In genomic region chr22:20517422-20517821, GRCh38 we compare ENCODE assay signal across 10 cellular contexts. TPM values are rescaled to one million over a fixed set of nuclear protein-coding genes. Genes with fewer than 3 reads are reported as not detected.
DNase-seq lines count a peak whose midpoint lies in the region; ATAC-seq and TF ChIP-seq lines count a peak whose summit lies in the region.
"Had no signal": no experiment of that assay in that cellular context is flagged by ENCODE, and none has a peak within 500 bp of the region (broad histone marks: within the 10 kb centered on the region; RNA-seq: fewer than 3 reads in every experiment).

No MANE protein-coding gene starts in this region.

- intact Hi-C loops in prostate gland (cut with DNase I): no loop called here

- H3K9ac ChIP-seq in smooth muscle cell (ENCODE audit: low read depth): no peak overlapping the region

- no peak for DNase-seq in activated T-cell treated with anti-CD3 and anti-CD28 coated beads, Interleukin-2, amount 50 U/mL, for 72 hours
- DNase-seq in activated T-cell treated with anti-CD3 and anti-CD28 coated beads, Interleukin-2, amount 50 U/mL, for 4 hours: no peak
- DNase-seq in smooth muscle cell (lab: John Stamatoyannopoulos, UW; ENCODE audit: unreplicated experiment) (no peak), prostate gland (ENCODE audit: low spot score) (no peak), kidney glomerular epithelial cell (lab: John Stamatoyannopoulos, UW) (no peak), NCI-H146 treated with DMSO at 0.1 percent for 48 hours (lab: John Stamatoyannopoulos, UW; ENCODE audit: unreplicated experiment) (no peak)
- DNase-seq: NCI-H2227 treated with DMSO at 0.1 percent for 48 hours had no signal

- TF ChIP-seq CTCF in smooth muscle cell (IDR thresholded peaks at IDR 0.05; ENCODE audit: borderline replicate concordance, insufficient read depth, poor library complexity, severe bottlenecking) (no peak), prostate gland (IDR thresholded peaks at IDR 0.05) (no peak)

- H3K36me3 ChIP-seq in smooth muscle cell (ENCODE audit: low read depth) (no peaks in the 10 kb centered on the region), prostate gland (no peaks in the 10 kb centered on the region)

- no peaks in the 10 kb centered on the region for H3K9me3 Mint-ChIP-seq in activated T-cell treated with anti-CD3 and anti-CD28 coated beads, Interleukin-2, amount 50 U/mL, for 72 hours
- H3K9me3 Mint-ChIP-seq in activated T-cell treated with anti-CD3 and anti-CD28 coated beads, Interleukin-2, amount 50 U/mL, for 4 hours: no peaks in the 10 kb centered on the region
- no peaks in the 10 kb centered on the region for H3K9me3 Mint-ChIP-seq in activated T-helper 17 cell treated with anti-CD3 and anti-CD28 coated beads, Interleukin-2, amount 50 U/mL, for 72 hours

- WGBS in smooth muscle cell (ENCODE audit: low lambda C conversion rate): 78% methylated on average over 4 of the region's 4 CpGs
- 34% methylated on average over 4 of the region's 4 CpGs for WGBS in prostate gland

- peak overlapping the region; percentile 52 for H3K27ac Mint-ChIP-seq in activated T-cell treated with anti-CD3 and anti-CD28 coated beads, Interleukin-2, amount 50 U/mL, for 72 hours
- H3K27ac Mint-ChIP-seq in activated T-helper 17 cell treated with anti-CD3 and anti-CD28 coated beads, Interleukin-2, amount 50 U/mL, for 72 hours: peak overlapping the region; percentile 52

- no peak overlapping the region for H2AFZ ChIP-seq in smooth muscle cell (ENCODE audit: low read depth)

- ATAC-seq in activated T-cell treated with anti-CD3 and anti-CD28 coated beads, Interleukin-2, amount 50 U/mL, for 72 hours (replicated peaks in 1 of 2): peak in 1 of 2 donors; percentile 28
- no peak for ATAC-seq in activated T-cell treated with anti-CD3 and anti-CD28 coated beads, Interleukin-2, amount 50 U/mL, for 4 hours
- ATAC-seq in activated T-helper 17 cell treated with anti-CD3 and anti-CD28 coated beads, Interleukin-2, amount 50 U/mL, for 72 hours (replicated peaks): no peak
- peak; percentile 9 for ATAC-seq in esophagus mucosa

- H3F3A ChIP-seq in smooth muscle cell (ENCODE audit: low read depth): peaks cover 27% of the 10 kb centered on the region

- peaks cover 98% of the 10 kb centered on the region for H4K20me1 ChIP-seq in smooth muscle cell (ENCODE audit: low read depth)

- no peaks in the 10 kb centered on the region for H3K4me1 ChIP-seq in smooth muscle cell (ENCODE audit: low read depth)
- no peaks in the 10 kb centered on the region for H3K4me1 ChIP-seq in prostate gland (replicated peaks)

- H3K4me3 ChIP-seq in smooth muscle cell (no peak overlapping the region), prostate gland (no peak overlapping the region)
- H3K4me3 ChIP-seq: coronary artery had no signal

- no peak for TF ChIP-seq POLR2A in prostate gland (IDR thresholded peaks at IDR 0.05)

- H3K79me2 ChIP-seq in smooth muscle cell (ENCODE audit: low read depth): peaks cover 98% of the 10 kb centered on the region

- H3K36me3 Mint-ChIP-seq in activated T-cell treated with anti-CD3 and anti-CD28 coated beads, Interleukin-2, amount 50 U/mL, for 72 hours (ENCODE audit: insufficient read depth in 2 of 2): peaks cover 6 to 17% of the 10 kb centered on the region in 2 donors
- peaks cover 25% of the 10 kb centered on the region for H3K36me3 Mint-ChIP-seq in activated T-cell treated with anti-CD3 and anti-CD28 coated beads, Interleukin-2, amount 50 U/mL, for 4 hours (ENCODE audit: insufficient read depth)
- peaks cover 83% of the 10 kb centered on the region for H3K36me3 Mint-ChIP-seq in activated T-helper 17 cell treated with anti-CD3 and anti-CD28 coated beads, Interleukin-2, amount 50 U/mL, for 72 hours (ENCODE audit: low read depth)

- H3K4me3 Mint-ChIP-seq in activated T-cell treated with anti-CD3 and anti-CD28 coated beads, Interleukin-2, amount 50 U/mL, for 72 hours: peak overlapping the region; percentile 66 to 71
- no peak overlapping the region for H3K4me3 Mint-ChIP-seq in activated T-cell treated with anti-CD3 and anti-CD28 coated beads, Interleukin-2, amount 50 U/mL, for 4 hours
- peak overlapping the region; percentile 39 for H3K4me3 Mint-ChIP-seq in activated T-helper 17 cell treated with anti-CD3 and anti-CD28 coated beads, Interleukin-2, amount 50 U/mL, for 72 hours

- H3K27me3 Mint-ChIP-seq in activated T-cell treated with anti-CD3 and anti-CD28 coated beads, Interleukin-2, amount 50 U/mL, for 72 hours (ENCODE audit: low read depth): no peaks in the 10 kb centered on the region
- H3K27me3 Mint-ChIP-seq in activated T-cell treated with anti-CD3 and anti-CD28 coated beads, Interleukin-2, amount 50 U/mL, for 4 hours (ENCODE audit: low read depth): no peaks in the 10 kb centered on the region
- H3K27me3 Mint-ChIP-seq in activated T-helper 17 cell treated with anti-CD3 and anti-CD28 coated beads, Interleukin-2, amount 50 U/mL, for 72 hours: no peaks in the 10 kb centered on the region

- H3K27ac ChIP-seq in smooth muscle cell (ENCODE audit: low read depth): peak overlapping the region; percentile 59
- no peak overlapping the region for H3K27ac ChIP-seq in prostate gland

- H3K4me1 Mint-ChIP-seq in activated T-cell treated with anti-CD3 and anti-CD28 coated beads, Interleukin-2, amount 50 U/mL, for 72 hours (ENCODE audit: low read depth): peaks cover 83% of the 10 kb centered on the region
- peaks cover 74% of the 10 kb centered on the region for H3K4me1 Mint-ChIP-seq in activated T-cell treated with anti-CD3 and anti-CD28 coated beads, Interleukin-2, amount 50 U/mL, for 4 hours (ENCODE audit: low read depth)
- peaks cover 41% of the 10 kb centered on the region for H3K4me1 Mint-ChIP-seq in activated T-helper 17 cell treated with anti-CD3 and anti-CD28 coated beads, Interleukin-2, amount 50 U/mL, for 72 hours

- H3K9me3 ChIP-seq in smooth muscle cell (replicated peaks; ENCODE audit: low read depth) (no peaks in the 10 kb centered on the region), prostate gland (no peaks in the 10 kb centered on the region)

- no peak overlapping the region for H3K4me2 ChIP-seq in smooth muscle cell

- H3K27me3 ChIP-seq in smooth muscle cell (ENCODE audit: low read depth) (no peaks in the 10 kb centered on the region), prostate gland (replicated peaks; ENCODE audit: insufficient read depth) (no peaks in the 10 kb centered on the region)

RNA-seq across cellular contexts. Expression of gene MED15, which starts 10.0 kb away (rescaled TPM):
- 100 to 1,000 TPM; 106 to 113 TPM for total RNA-seq in activated T-cell treated with anti-CD3 and anti-CD28 coated beads, Interleukin-2, amount 50 U/mL, for 72 hours
- total RNA-seq in activated T-cell treated with anti-CD3 and anti-CD28 coated beads, Interleukin-2, amount 50 U/mL, for 4 hours: 10 to 100 TPM; 83.2 to 90.5 (median 84.0) TPM
- 100 to 1,000 TPM; 115 to 118 TPM for total RNA-seq in activated T-helper 17 cell treated with anti-CD3 and anti-CD28 coated beads, Interleukin-2, amount 50 U/mL, for 72 hours
- total RNA-seq in esophagus mucosa (51.7 TPM), smooth muscle cell (25.3 and 29.2 TPM in 2 replicates), prostate gland (10 to 100 TPM; 43.2 to 87.1 TPM)
- polyA plus RNA-seq in smooth muscle cell: 70.5 and 78.5 TPM in 2 replicates

RNA-seq across cellular contexts. Expression of gene KLHL22, which starts 21.8 kb away (rescaled TPM):
- 10 to 100 TPM; 21.4 to 26.5 TPM for total RNA-seq in activated T-cell treated with anti-CD3 and anti-CD28 coated beads, Interleukin-2, amount 50 U/mL, for 72 hours
- 1 to 10 TPM; 4.6 to 5.8 (median 5.7) TPM for total RNA-seq in activated T-cell treated with anti-CD3 and anti-CD28 coated beads, Interleukin-2, amount 50 U/mL, for 4 hours
- total RNA-seq in activated T-helper 17 cell treated with anti-CD3 and anti-CD28 coated beads, Interleukin-2, amount 50 U/mL, for 72 hours: 10 to 100 TPM; 19.3 to 22.4 TPM
- total RNA-seq in esophagus mucosa (5.0 TPM), smooth muscle cell (17.1 and 26.1 TPM in 2 replicates), prostate gland (10 to 100 TPM; 45.1 to 51.3 TPM)
- 18.1 and 27.3 TPM in 2 replicates for polyA plus RNA-seq in smooth muscle cell
